33 cellular contexts compared by ENCODE assay signal in genomic region chr3:10676905-10677304, GRCh38.
DNase-seq lines count a peak whose midpoint lies in the region; ATAC-seq, FAIRE-seq and TF ChIP-seq lines count a peak whose summit lies in the region.
"Had no signal": no experiment of that assay in that cellular context is flagged by ENCODE, and none has a peak within 500 bp of the region (broad histone marks: within the 10 kb centered on the region; RNA-seq: fewer than 3 reads in every experiment).

No MANE protein-coding gene starts in this region.

- FAIRE-seq in HepG2 (lab: Jason Lieb, UNC): no peak
- FAIRE-seq: A204.1, A549, D721Med had no signal

- WGBS in liver: 33% methylated on average over 1 of the region's 1 CpG
- WGBS in HepG2 (ENCODE audit: low lambda C conversion rate): 18% methylated on average over 1 of the region's 1 CpG
- 33% methylated on average over 1 of the region's 1 CpG for WGBS in right lobe of liver (ENCODE audit: insufficient coverage, low coverage, low lambda C conversion rate, missing lambda C conversion rate)

- no peak overlapping the region for H3K27ac ChIP-seq in liver (ENCODE audit: low read depth in 1 of 2, low read length in 2 of 2)
- no peak overlapping the region for H3K27ac ChIP-seq in HepG2 (ENCODE audit: extremely low read length, insufficient read depth, low read length)
- no peak overlapping the region for H3K27ac ChIP-seq in right lobe of liver
- no peak overlapping the region for H3K27ac ChIP-seq in SJCRH30
- H3K27ac ChIP-seq: 22Rv1; A549; BLaER1; BLaER1 treated with 17β-estradiol and CSF1 and Interleukin-3, amounts not matched to agents 10 nM and 100 nM; C4-2B had no signal

- BruUV-seq in HepG2 (replicated peaks; lab: Mats Ljungman, UMichigan): no TSS peak

- CTCF ChIA-PET in HepG2 (lab: Yijun Ruan, JAX; ENCODE audit: low intra/inter-chr PET ratio, low total read pairs): no interaction called here

- ATAC-seq in HepG2 (no peak), left lobe of liver (peak; percentile 73), right lobe of liver (peak; percentile 37 to 81 (median 70))
- ATAC-seq: A549; CD8-positive, alpha-beta T cell had no signal

- DNase-seq in HepG2 (ENCODE audit: low spot score) (no peak), left lobe of liver (ENCODE audit: low spot score) (no peak), right lobe of liver (no peak), T-helper 2 cell (no peak), SJCRH30 (no peak)
- DNase-seq: 8988T; ACHN; AML-193; BE2C; C1 segment of cervical spinal cord; Caco-2; Calu3; CD4-positive, alpha-beta memory T cell; CD4-positive, alpha-beta T cell; CD4-positive, CD25-positive, alpha-beta regulatory T cell; CD8-positive, alpha-beta memory T cell; CD8-positive, alpha-beta T cell; COR-L47; DMS 273 treated with DMSO at 0.1 percent for 48 hours; DMS153; DMS53; DMS79; DMS79 treated with DMSO at 0.1 percent for 48 hours; DND-41; EL had no signal

- in situ Hi-C loops in HepG2 (cut with HindIII; ENCODE audit: extremely low pct_ligation_motif_present, low pct_unique_long_range_greater_than_20kb): no loop called here

- H3K4me3 ChIP-seq in liver (ENCODE audit: low read depth in 1 of 3, low read length in 3 of 3): no peak overlapping the region
- no peak overlapping the region for H3K4me3 ChIP-seq in HepG2 (replicated peaks in 1 of 3; ENCODE audit: insufficient read depth in 1 of 3, low read depth in 2 of 3, low read length in 3 of 3)
- no peak overlapping the region for H3K4me3 ChIP-seq in right lobe of liver
- no peak overlapping the region for H3K4me3 ChIP-seq in SJCRH30
- H3K4me3 ChIP-seq: A549; BLaER1; BLaER1 treated with 17β-estradiol and CSF1 and Interleukin-3, amounts not matched to agents 10 nM and 100 nM had no signal

- intact Hi-C loops in HepG2 (cut with micrococcal nuclease; ENCODE audit: unreplicated experiment): no loop called here
- intact Hi-C loops in right lobe of liver (cut with DNase I): no loop called here

- no peaks in the 10 kb centered on the region for H3K36me3 ChIP-seq in liver (ENCODE audit: control insufficient read depth in 4 of 4, insufficient read depth in 3 of 4, low read depth in 1 of 4, low read length in 3 of 4)
- no peaks in the 10 kb centered on the region for H3K36me3 ChIP-seq in HepG2 (replicated peaks in 1 of 2; ENCODE audit: control insufficient read depth in 1 of 2, insufficient read depth in 2 of 2, low read length in 2 of 2)
- no peaks in the 10 kb centered on the region for H3K36me3 ChIP-seq in right lobe of liver
- no peaks in the 10 kb centered on the region for H3K36me3 ChIP-seq in SJCRH30
- H3K36me3 ChIP-seq: BE2C; BLaER1; BLaER1 treated with 17β-estradiol and CSF1 and Interleukin-3, amounts not matched to agents 10 nM and 100 nM had no signal

- H3K79me2 ChIP-seq in HepG2 (ENCODE audit: insufficient read depth, low read length): no peaks in the 10 kb centered on the region

- H3K4me2 ChIP-seq in HepG2 (ENCODE audit: low read depth, low read length): no peak overlapping the region
- H3K4me2 ChIP-seq: A549; BLaER1; BLaER1 treated with 17β-estradiol and CSF1 and Interleukin-3, amounts not matched to agents 10 nM and 100 nM had no signal

- TF ChIP-seq EP300 in HepG2 (IDR thresholded peaks at IDR 0.05; ENCODE audit: low read depth in 2 of 2, low read length in 2 of 2) (no peak), HepG2 (CRISPR knock-in tag; IDR thresholded peaks at IDR 0.05; ENCODE audit: borderline replicate concordance) (no peak)

- no peak overlapping the region for H2AFZ ChIP-seq in HepG2 (ENCODE audit: low read length)

- TF ChIP-seq POLR2A in HepG2 (IDR thresholded peaks at IDR 0.05; ENCODE audit: insufficient read depth in 1 of 2, low read depth in 2 of 2, low read length in 2 of 2) (no peak), right lobe of liver (IDR thresholded peaks at IDR 0.05) (no peak)

- no peak overlapping the region for H3K9ac ChIP-seq in liver (ENCODE audit: low read depth in 1 of 2, low read length in 2 of 2)
- no peak overlapping the region for H3K9ac ChIP-seq in HepG2 (ENCODE audit: insufficient read depth, low read depth, low read length)
- H3K9ac ChIP-seq: BLaER1; BLaER1 treated with 17β-estradiol and CSF1 and Interleukin-3, amounts not matched to agents 10 nM and 100 nM had no signal

- no peaks in the 10 kb centered on the region for H4K20me1 ChIP-seq in HepG2 (ENCODE audit: insufficient read depth, low read length)
- H4K20me1 ChIP-seq: BLaER1; BLaER1 treated with 17β-estradiol and CSF1 and Interleukin-3, amounts not matched to agents 10 nM and 100 nM had no signal

- TF ChIP-seq RAD21 in liver (IDR thresholded peaks at IDR 0.05) (peak; percentile 5 to 24), HepG2 (CRISPR knock-in tag; IDR thresholded peaks at IDR 0.05) (no peak)

- no peak for TF ChIP-seq CTCF in liver (IDR thresholded peaks at IDR 0.05; ENCODE audit: low read depth, low read length, missing input control)
- TF ChIP-seq CTCF in HepG2 (CRISPR knock-in tag; IDR thresholded peaks at IDR 0.05): no peak
- no peak for TF ChIP-seq CTCF in right lobe of liver (IDR thresholded peaks at IDR 0.05)

- POLR2A ChIA-PET in HepG2 (lab: Yijun Ruan, JAX): no interaction called here

- no peaks in the 10 kb centered on the region for H3K9me3 ChIP-seq in liver (ENCODE audit: control insufficient read depth in 4 of 4, low read length in 3 of 4)
- H3K9me3 ChIP-seq in HepG2 (ENCODE audit: low read length): no peaks in the 10 kb centered on the region
- H3K9me3 ChIP-seq in right lobe of liver: no peaks in the 10 kb centered on the region
- H3K9me3 ChIP-seq in SJCRH30 (replicated peaks): no peaks in the 10 kb centered on the region
- H3K9me3 ChIP-seq: A549; BE2C; BLaER1; BLaER1 treated with 17β-estradiol and CSF1 and Interleukin-3, amounts not matched to agents 10 nM and 100 nM; Caco-2 had no signal

- H3K27me3 ChIP-seq in liver (ENCODE audit: control insufficient read depth in 4 of 4, insufficient read depth in 4 of 4, low read length in 3 of 4) (no peaks in the 10 kb centered on the region), HepG2 (ENCODE audit: control insufficient read depth in 1 of 2, insufficient read depth in 2 of 2, low read length in 2 of 2) (peaks cover 1 to 3% of the 10 kb centered on the region in 2 experiments; a peak in 1 of 5 replicates), right lobe of liver (no peaks in the 10 kb centered on the region), SJCRH30 (0 out of 2 replicates have a peak, but pooled peaks cover 3% of the 10 kb centered on the region)
- H3K27me3 ChIP-seq: BE2C; BLaER1; BLaER1 treated with 17β-estradiol and CSF1 and Interleukin-3, amounts not matched to agents 10 nM and 100 nM had no signal

- peaks cover 0 to 5% (median 2%) of the 10 kb centered on the region in 4 donors for H3K4me1 ChIP-seq in liver (ENCODE audit: control insufficient read depth in 4 of 4, insufficient read depth in 4 of 4, low read length in 3 of 4)
- no peaks in the 10 kb centered on the region for H3K4me1 ChIP-seq in HepG2 (ENCODE audit: insufficient read depth, low read length)
- H3K4me1 ChIP-seq in right lobe of liver: no peaks in the 10 kb centered on the region
- no peaks in the 10 kb centered on the region for H3K4me1 ChIP-seq in SJCRH30
- H3K4me1 ChIP-seq: A549, BE2C, Caco-2 had no signal

TF ChIP-seq in liver, 16 proteins besides CTCF, POLR2A, EP300 and RAD21 (continues in another document):
- TF ChIP-seq TAF1 (conservative IDR thresholded peaks at IDR 0.05): no peak
- TF ChIP-seq ATF3 (IDR thresholded peaks at IDR 0.05): no peak
- no peak for TF ChIP-seq ZBTB33 (IDR thresholded peaks at IDR 0.05)
- peak; percentile 78 for TF ChIP-seq FOXA2 (IDR thresholded peaks at IDR 0.05)

TF ChIP-seq in HepG2, 621 proteins besides CTCF, POLR2A, EP300 and RAD21 (continues in another document):
- TF ChIP-seq ZNF512 (CRISPR knock-in tag; IDR thresholded peaks at IDR 0.05) (no peak), AHR (CRISPR knock-in tag; IDR thresholded peaks at IDR 0.05) (no peak), ZMYM3 (CRISPR knock-in tag; IDR thresholded peaks at IDR 0.05) (no peak), ZNF512B (CRISPR knock-in tag; IDR thresholded peaks at IDR 0.05; ENCODE audit: borderline replicate concordance) (no peak), SETDB1 (CRISPR knock-in tag; IDR thresholded peaks at IDR 0.05; ENCODE audit: borderline replicate concordance) (no peak), NR2F6 (IDR thresholded peaks at IDR 0.05) (no peak), NR2F6 (CRISPR knock-in tag; IDR thresholded peaks at IDR 0.05) (no peak)
